Comparison of ENCODE assay signal across 8 cellular contexts in genomic region chr19:2478756-2479555, GRCh38. TPM values are rescaled to one million over a fixed set of nuclear protein-coding genes. Genes with fewer than 3 reads are reported as not detected.
DNase-seq lines count a peak whose midpoint lies in the region; ATAC-seq, FAIRE-seq and TF ChIP-seq lines count a peak whose summit lies in the region.

No MANE protein-coding gene starts in this region.

- H3F3A ChIP-seq in OCI-LY1 (ENCODE audit: insufficient read depth, low read length): no peaks in the 10 kb centered on the region

- peak overlapping the region; percentile 86 for H3K4me2 ChIP-seq in OCI-LY1 (ENCODE audit: low read length)

- TF ChIP-seq CTCF in OCI-LY1 (IDR thresholded peaks at IDR 0.05; ENCODE audit: low read length) (no peak), ovary (IDR thresholded peaks at IDR 0.05) (no peak), D721Med (IDR thresholded peaks at IDR 0.05; ENCODE audit: insufficient read depth, missing control alignments) (no peak)

- H4K20me1 ChIP-seq in OCI-LY1 (ENCODE audit: insufficient read depth, low read length): no peaks in the 10 kb centered on the region

- H2AFZ ChIP-seq in OCI-LY1 (ENCODE audit: low read length): no peak overlapping the region

- H3K79me2 ChIP-seq in OCI-LY1 (ENCODE audit: insufficient read depth, low read length): no peaks in the 10 kb centered on the region

- intact Hi-C loops in ovary (cut with DNase I): loop anchor here in 2 of 4 donors (5.0 kb wide), 2 partner anchors 63 to 133 kb away; no protein-coding TSS in a partner anchor

- TF ChIP-seq POLR2A in ovary (IDR thresholded peaks at IDR 0.05): no peak

- no peaks in the 10 kb centered on the region; the same call in 1 of the 2 replicates for H3K36me3 ChIP-seq in OCI-LY1 (ENCODE audit: insufficient read depth, low read length)
- H3K36me3 ChIP-seq in ovary: no peaks in the 10 kb centered on the region

- no peak for ATAC-seq in GM18511 (IDR thresholded peaks at IDR 0.05; ENCODE audit: unreplicated experiment)

- H3K27ac ChIP-seq in OCI-LY1 (ENCODE audit: low read depth, low read length, poor library complexity, severe bottlenecking) (peak overlapping the region; percentile 59), ovary (peak overlapping the region; percentile 60 to 62)

- no peak for TF ChIP-seq EP300 in ovary (IDR thresholded peaks at IDR 0.05)

- H3K27me3 ChIP-seq in OCI-LY1 (ENCODE audit: insufficient read depth, low read length): no peaks in the 10 kb centered on the region; the same call in 1 of the 2 replicates
- no peaks in the 10 kb centered on the region for H3K27me3 ChIP-seq in ovary

- H3K4me3 ChIP-seq in OCI-LY1 (ENCODE audit: low read depth, low read length, poor library complexity, severe bottlenecking) (peak overlapping the region; percentile 74), ovary (peak overlapping the region; percentile 86)

- H3K9me3 ChIP-seq in OCI-LY1 (ENCODE audit: low read length) (peaks cover 10% of the 10 kb centered on the region), ovary (peaks cover 0 to 6% of the 10 kb centered on the region in 2 donors)

- FAIRE-seq in D721Med (lab: Jason Lieb, UNC): no peak

- peak overlapping the region; percentile 25; the same call in 1 of the 2 replicates for H3K9ac ChIP-seq in OCI-LY1 (ENCODE audit: low read length)

- WGBS in ovary, 3 donors: 4 to 7% (median 4%) methylated on average over 29 to 39 of the region's 39 CpGs

- H3K4me1 ChIP-seq in OCI-LY1 (ENCODE audit: insufficient read depth, low read length, severe bottlenecking) (peaks cover 43% of the 10 kb centered on the region), ovary (ENCODE audit: insufficient read depth) (peaks cover 7% of the 10 kb centered on the region)

- DNase-seq in GDM1 (lab: John Stamatoyannopoulos, UW) (peak; percentile 25), globus pallidus (ENCODE audit: low spot score) (peak; percentile 32), ovary (peak; percentile 75 to 86 (median 82)), AG08395 (ENCODE audit: low spot score) (no peak), D721Med (ENCODE audit: insufficient read length, low spot score) (no peak)
- peak; percentile 44 for DNase-seq in activated gamma-delta T cell treated with anti-CD3 and anti-CD28 coated beads, Interleukin-2, amount 50 U/mL, for 16 hours (ENCODE audit: low read depth)

- no peaks in the 10 kb centered on the region for H3K9me2 ChIP-seq in OCI-LY1 (ENCODE audit: low read depth, low read length)

RNA-seq across cellular contexts. Expression of gene GADD45B, which starts 3.0 kb away (rescaled TPM):
- 100 to 1,000 TPM in 2 of 7 donors, 10 to 100 TPM in 5; 47.0 to 414 (median 73.9) TPM for total RNA-seq in ovary
- polyA plus RNA-seq in ovary: 100 to 1,000 TPM in 1 of 2 donors, 10 to 100 TPM in 1; 17.8 to 120 TPM

RNA-seq across cellular contexts. Expression of gene LMNB2, which starts 22.2 kb away (rescaled TPM):
- total RNA-seq in ovary: 10 to 100 TPM in 6 of 7 donors, 1 to 10 TPM in 1; 8.0 to 40.9 (median 25.6) TPM
- polyA plus RNA-seq in ovary: 10 to 100 TPM; 15.3 to 17.4 TPM

RNA-seq across cellular contexts. Expression of gene TIMM13, which starts 51.6 kb away (rescaled TPM):
- total RNA-seq in ovary: 10 to 100 TPM; 19.3 to 72.3 (median 61.6) TPM
- 10 to 100 TPM in 1 of 2 donors, 1 to 10 TPM in 1; 2.7 to 46.1 TPM for polyA plus RNA-seq in ovary

Comparison
In these comparisons a context has a peak if more than half of its experiments do, and no peak if none do; other contexts are left out.
1. DNase-seq: peak in GDM1 (single experiment), activated gamma-delta T cell treated with anti-CD3 and anti-CD28 coated beads, Interleukin-2, amount 50 U/mL, for 16 hours (single experiment), globus pallidus (single experiment) and ovary (5 of 5); none in AG08395 (single experiment) and D721Med (single experiment).